ENCODE assay signal across 8 cellular contexts in the genomic region with DNA sequence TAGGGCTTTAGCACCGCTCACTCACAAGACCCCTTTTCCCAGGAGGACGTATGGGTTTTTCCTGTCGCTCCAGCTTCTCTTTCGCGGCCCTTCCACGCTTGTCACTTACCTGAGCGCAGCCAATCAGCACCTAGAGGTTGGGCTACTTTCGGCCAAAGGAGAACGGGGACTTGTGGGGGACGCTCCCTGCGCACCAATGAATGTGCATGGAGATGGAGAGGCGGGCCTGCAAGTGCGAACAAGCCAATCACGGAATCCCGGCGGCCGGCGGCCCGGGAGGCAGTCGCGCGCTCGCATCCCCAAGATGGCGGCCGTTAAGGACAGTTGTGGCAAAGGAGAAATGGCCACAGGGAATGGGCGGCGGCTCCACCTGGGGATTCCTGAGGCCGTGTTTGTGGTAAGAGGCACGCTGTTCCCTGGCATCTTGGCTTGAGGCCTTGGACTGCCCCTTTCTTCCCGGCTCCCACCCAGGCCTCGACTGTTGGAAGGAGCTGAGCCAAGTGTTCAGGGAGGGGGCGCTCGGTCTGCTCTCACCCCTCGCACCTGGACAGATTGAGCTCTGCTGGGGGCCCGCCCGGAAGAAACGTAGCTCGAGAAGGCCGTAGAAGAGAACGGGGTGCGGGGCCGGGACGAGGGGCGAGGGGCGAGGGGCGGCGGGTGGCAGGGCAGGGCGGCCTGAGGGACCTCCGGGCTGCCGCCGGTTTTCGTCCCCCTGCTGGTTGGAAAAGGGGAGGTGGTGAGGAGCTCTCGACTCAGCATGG.
DNase-seq lines count a peak whose midpoint lies in the region; ATAC-seq and TF ChIP-seq lines count a peak whose summit lies in the region.

A gene with protein sequence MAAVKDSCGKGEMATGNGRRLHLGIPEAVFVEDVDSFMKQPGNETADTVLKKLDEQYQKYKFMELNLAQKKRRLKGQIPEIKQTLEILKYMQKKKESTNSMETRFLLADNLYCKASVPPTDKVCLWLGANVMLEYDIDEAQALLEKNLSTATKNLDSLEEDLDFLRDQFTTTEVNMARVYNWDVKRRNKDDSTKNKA (plus strand): TSS at position 282 of the 761 bp plus-strand sequence. CDS start 23 bp downstream, at position 305.

- H3K27ac ChIP-seq in C4-2B, result peak within 1 kb of the TSS; percentile 91

- peak; percentile 56 for TF ChIP-seq CTCF in C4-2B (conservative IDR thresholded peaks at IDR 0.05)

- ATAC-seq in GM19351 (IDR thresholded peaks at IDR 0.05; ENCODE audit: unreplicated experiment) (peak; percentile 95), HG03521 (IDR thresholded peaks at IDR 0.05; ENCODE audit: unreplicated experiment) (peak; percentile 98)

- DNase-seq in NCI-H69 (lab: John Stamatoyannopoulos, UW) (peak; percentile 96), dedifferentiated amniotic fluid mesenchymal stem cell (ENCODE audit: extremely low spot score) (peak; percentile 94), left kidney (ENCODE audit: low read depth, low spot score) (peak; percentile 98)
- DNase-seq in activated CD4-positive, alpha-beta T cell treated with anti-CD3 and anti-CD28 coated beads, Interleukin-2, amount 50 U/mL, for 1 hour, result peak; percentile 82
- DNase-seq in stimulated activated CD4-positive, alpha-beta T cell treated with anti-CD3 and anti-CD28 coated beads, Interleukin-2, amount 100 ng/mL, for 24 hours, result peak; percentile 83 to 84

Comparison
In these comparisons a context has a peak if more than half of its experiments do, and no peak if none do; other contexts are left out.
1. Peak in every context shown above with its lines: DNase-seq, ATAC-seq and H3K27ac ChIP-seq.